In genomic region chr7:130205084-130205947, GRCh38 we compare ENCODE assay signal across 8 cellular contexts. TPM values are rescaled to one million over a fixed set of nuclear protein-coding genes. Genes with fewer than 3 reads are reported as not detected.
A peak's percentile ranks its signal among the peaks of the same experiment; 100 is the strongest.
DNase-seq lines count a peak whose midpoint lies in the region; ATAC-seq and TF ChIP-seq lines count a peak whose summit lies in the region.

Gene TMEM209, minus strand, starts transcription at chr7:130205406. Its CDS starts 31 bp downstream, at chr7:130205375.

- no peaks in the 10 kb centered on the region for H3K9me3 Mint-ChIP-seq in activated CD4-positive, alpha-beta memory T cell treated with anti-CD3 and anti-CD28 coated beads for 36 hours

- TF ChIP-seq CTCF in dorsolateral prefrontal cortex (IDR thresholded peaks at IDR 0.05 in 54 of 56, conservative IDR thresholded peaks at IDR 0.05 in 2 of 56; ENCODE audit: low read depth in 1 of 56, partially characterized antibody in 56 of 56) (peak in 35 of 56 donors; percentile 4 to 58 (median 26)), liver (IDR thresholded peaks at IDR 0.05; ENCODE audit: low read depth, low read length, missing input control) (no peak)

- TF ChIP-seq RAD21 in liver (IDR thresholded peaks at IDR 0.05): peak; percentile 52 to 54

- H3K4me1 ChIP-seq in liver (ENCODE audit: control insufficient read depth in 4 of 4, insufficient read depth in 4 of 4, low read length in 3 of 4): no peaks in the 10 kb centered on the region

- peak within 1 kb of the TSS in 58 of 59 donors; percentile 53 to 95 (median 90) for H3K27ac ChIP-seq in dorsolateral prefrontal cortex
- peak within 1 kb of the TSS; percentile 89 to 92 for H3K27ac ChIP-seq in liver (ENCODE audit: low read depth in 1 of 2, low read length in 2 of 2)

- no peaks in the 10 kb centered on the region for H3K9me3 ChIP-seq in liver (ENCODE audit: control insufficient read depth in 4 of 4, low read length in 3 of 4)

- H3K27me3 ChIP-seq in dorsolateral prefrontal cortex (no peaks in the 10 kb centered on the region), liver (ENCODE audit: control insufficient read depth in 4 of 4, insufficient read depth in 4 of 4, low read length in 3 of 4) (no peaks in the 10 kb centered on the region)

- peak within 1 kb of the TSS; percentile 98 for H3K27ac Mint-ChIP-seq in activated CD4-positive, alpha-beta memory T cell treated with anti-CD3 and anti-CD28 coated beads for 36 hours

- peaks cover 2% of the 10 kb centered on the region for H3K27me3 Mint-ChIP-seq in activated CD4-positive, alpha-beta memory T cell treated with anti-CD3 and anti-CD28 coated beads for 36 hours

- ATAC-seq in GM19438 (IDR thresholded peaks at IDR 0.05; ENCODE audit: low read depth, unreplicated experiment): peak; percentile 96
- peak; percentile 79 for ATAC-seq in HG03575 (IDR thresholded peaks at IDR 0.05; ENCODE audit: extremely low read depth, insufficient number of reproducible peaks, low FRiP score, unreplicated experiment)

- CTCF ChIA-PET in activated CD4-positive, alpha-beta memory T cell treated with anti-CD3 and anti-CD28 coated beads for 36 hours (lab: Charles Lee): interaction anchor here (0.5 to 2.4 kb wide), 7 partner anchors 13 to 554 kb away, joined by 3 to 14 read pairs (median 4); no protein-coding TSS in a partner anchor

- H3K36me3 ChIP-seq in liver (ENCODE audit: control insufficient read depth in 4 of 4, insufficient read depth in 3 of 4, low read depth in 1 of 4, low read length in 3 of 4): peaks cover 0 to 22% (median 10%) of the 10 kb centered on the region in 4 donors

- H3K4me3 ChIP-seq in dorsolateral prefrontal cortex: peak within 1 kb of the TSS; percentile 55 to 97 (median 81)
- peak within 1 kb of the TSS; percentile 71 to 96 (median 93) for H3K4me3 ChIP-seq in liver (ENCODE audit: low read depth in 1 of 3, low read length in 3 of 3)

- intact Hi-C loops in activated CD4-positive, alpha-beta memory T cell treated with anti-CD3 and anti-CD28 coated beads for 36 hours (cut with micrococcal nuclease): loop anchor here (1.0 to 10.0 kb wide), 4 partner anchors 25 to 459 kb away; partner anchors contain the start of genes CEP41, COPG2 and KLHDC10
- intact Hi-C loops in dorsolateral prefrontal cortex (cut with DNase I): loop anchor here in 1 of 2 donors (10.0 kb wide), 3 partner anchors 131 to 289 kb away; partner anchors contain the start of genes CEP41, KLHDC10 and MEST

- peak; percentile 99 for DNase-seq in CD1c-positive myeloid dendritic cell (ENCODE audit: extremely low spot score)
- peak; percentile 95 for DNase-seq in NCI-H82 treated with DMSO at 0.1 percent for 48 hours (lab: John Stamatoyannopoulos, UW; ENCODE audit: unreplicated experiment)
- peak; percentile 97 for DNase-seq in activated CD4-positive, alpha-beta memory T cell treated with anti-CD3 and anti-CD28 coated beads for 36 hours
- peak; percentile 89 to 96 (median 95) for DNase-seq in dorsolateral prefrontal cortex
- peak; percentile 97 for DNase-seq in stimulated activated CD4-positive, alpha-beta T cell treated with anti-CD3 and anti-CD28 coated beads, Interleukin-4, amount 100 ng/mL, for 24 hours

- peaks cover 21% of the 10 kb centered on the region for H3K4me1 Mint-ChIP-seq in activated CD4-positive, alpha-beta memory T cell treated with anti-CD3 and anti-CD28 coated beads for 36 hours (ENCODE audit: low read depth)

- WGBS in liver: 12% methylated on average over 44 of the region's 44 CpGs

- H3K36me3 Mint-ChIP-seq in activated CD4-positive, alpha-beta memory T cell treated with anti-CD3 and anti-CD28 coated beads for 36 hours: peaks cover 30% of the 10 kb centered on the region

- peak within 1 kb of the TSS; percentile 87 to 93 for H3K9ac ChIP-seq in liver (ENCODE audit: low read depth in 1 of 2, low read length in 2 of 2)

- peak within 1 kb of the TSS; percentile 96 for H3K4me3 Mint-ChIP-seq in activated CD4-positive, alpha-beta memory T cell treated with anti-CD3 and anti-CD28 coated beads for 36 hours

- POLR2A ChIA-PET in activated CD4-positive, alpha-beta memory T cell treated with anti-CD3 and anti-CD28 coated beads for 36 hours (lab: Charles Lee): interaction anchor here (0.8 to 1.8 kb wide), 15 partner anchors 8 to 436 kb away, joined by 3 to 14 read pairs (median 4); partner anchors contain the start of genes CEP41 and KLHDC10

TF ChIP-seq in liver, 16 proteins besides CTCF, POLR2A, EP300 and RAD21:
- TF ChIP-seq TAF1 (conservative IDR thresholded peaks at IDR 0.05): peak; percentile 66
- peak; percentile 51 to 95 for TF ChIP-seq GABPA (IDR thresholded peaks at IDR 0.05 in 1 of 2, conservative IDR thresholded peaks at IDR 0.05 in 1 of 2)
- TF ChIP-seq HNF4G (IDR thresholded peaks at IDR 0.05): no peak
- TF ChIP-seq SP1 (IDR thresholded peaks at IDR 0.05): peak; percentile 61
- peak; percentile 91 for TF ChIP-seq YY1 (IDR thresholded peaks at IDR 0.05)
- TF ChIP-seq, protein P1, sequence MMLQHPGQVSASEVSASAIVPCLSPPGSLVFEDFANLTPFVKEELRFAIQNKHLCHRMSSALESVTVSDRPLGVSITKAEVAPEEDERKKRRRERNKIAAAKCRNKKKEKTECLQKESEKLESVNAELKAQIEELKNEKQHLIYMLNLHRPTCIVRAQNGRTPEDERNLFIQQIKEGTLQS (IDR thresholded peaks at IDR 0.05): no peak
- peak; percentile 68 for TF ChIP-seq MAX (IDR thresholded peaks at IDR 0.05)
- no peak for TF ChIP-seq JUND (IDR thresholded peaks at IDR 0.05)
- TF ChIP-seq HNF4A (conservative IDR thresholded peaks at IDR 0.05): peak in 1 of 2 donors; percentile 49
- peak; percentile 100 for TF ChIP-seq ZBTB33 (IDR thresholded peaks at IDR 0.05)
- no peak for TF ChIP-seq FOXA2 (IDR thresholded peaks at IDR 0.05)
- peak; percentile 41 to 57 for TF ChIP-seq RXRA (IDR thresholded peaks at IDR 0.05)
- TF ChIP-seq FOXA1 (IDR thresholded peaks at IDR 0.05): no peak
- TF ChIP-seq EGR1 (IDR thresholded peaks at IDR 0.05; ENCODE audit: low read depth in 2 of 2): peak in 1 of 2 donors; percentile 30
- TF ChIP-seq NR2F2 (IDR thresholded peaks at IDR 0.05): no peak
- TF ChIP-seq, protein P2, sequence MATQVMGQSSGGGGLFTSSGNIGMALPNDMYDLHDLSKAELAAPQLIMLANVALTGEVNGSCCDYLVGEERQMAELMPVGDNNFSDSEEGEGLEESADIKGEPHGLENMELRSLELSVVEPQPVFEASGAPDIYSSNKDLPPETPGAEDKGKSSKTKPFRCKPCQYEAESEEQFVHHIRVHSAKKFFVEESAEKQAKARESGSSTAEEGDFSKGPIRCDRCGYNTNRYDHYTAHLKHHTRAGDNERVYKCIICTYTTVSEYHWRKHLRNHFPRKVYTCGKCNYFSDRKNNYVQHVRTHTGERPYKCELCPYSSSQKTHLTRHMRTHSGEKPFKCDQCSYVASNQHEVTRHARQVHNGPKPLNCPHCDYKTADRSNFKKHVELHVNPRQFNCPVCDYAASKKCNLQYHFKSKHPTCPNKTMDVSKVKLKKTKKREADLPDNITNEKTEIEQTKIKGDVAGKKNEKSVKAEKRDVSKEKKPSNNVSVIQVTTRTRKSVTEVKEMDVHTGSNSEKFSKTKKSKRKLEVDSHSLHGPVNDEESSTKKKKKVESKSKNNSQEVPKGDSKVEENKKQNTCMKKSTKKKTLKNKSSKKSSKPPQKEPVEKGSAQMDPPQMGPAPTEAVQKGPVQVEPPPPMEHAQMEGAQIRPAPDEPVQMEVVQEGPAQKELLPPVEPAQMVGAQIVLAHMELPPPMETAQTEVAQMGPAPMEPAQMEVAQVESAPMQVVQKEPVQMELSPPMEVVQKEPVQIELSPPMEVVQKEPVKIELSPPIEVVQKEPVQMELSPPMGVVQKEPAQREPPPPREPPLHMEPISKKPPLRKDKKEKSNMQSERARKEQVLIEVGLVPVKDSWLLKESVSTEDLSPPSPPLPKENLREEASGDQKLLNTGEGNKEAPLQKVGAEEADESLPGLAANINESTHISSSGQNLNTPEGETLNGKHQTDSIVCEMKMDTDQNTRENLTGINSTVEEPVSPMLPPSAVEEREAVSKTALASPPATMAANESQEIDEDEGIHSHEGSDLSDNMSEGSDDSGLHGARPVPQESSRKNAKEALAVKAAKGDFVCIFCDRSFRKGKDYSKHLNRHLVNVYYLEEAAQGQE (IDR thresholded peaks at IDR 0.05): peak; percentile 41
TF ChIP-seq in liver: peak in this region for 10.

RNA-seq across cellular contexts. Expression of gene TMEM209, which starts in this region (rescaled TPM):
- total RNA-seq in activated CD4-positive, alpha-beta memory T cell treated with anti-CD3 and anti-CD28 coated beads for 36 hours: 10 to 100 TPM; 35.5 to 35.9 TPM
- total RNA-seq in dorsolateral prefrontal cortex (10 to 100 TPM in 119 of 120 experiments, 1 to 10 TPM in 1; 9.8 to 28.0 (median 15.9) TPM), liver (10 to 100 TPM in 1 of 2 donors, 1 to 10 TPM in 1; 9.0 to 10.1 TPM)
- 1 to 10 TPM; 4.5 to 9.0 TPM for polyA plus RNA-seq in liver

Comparison
In these comparisons a context has a peak if more than half of its experiments do, and no peak if none do; other contexts are left out.
1. Peak in every context shown above with its lines: DNase-seq, ATAC-seq, H3K4me3 ChIP-seq and H3K27ac ChIP-seq.